In the genomic region with DNA sequence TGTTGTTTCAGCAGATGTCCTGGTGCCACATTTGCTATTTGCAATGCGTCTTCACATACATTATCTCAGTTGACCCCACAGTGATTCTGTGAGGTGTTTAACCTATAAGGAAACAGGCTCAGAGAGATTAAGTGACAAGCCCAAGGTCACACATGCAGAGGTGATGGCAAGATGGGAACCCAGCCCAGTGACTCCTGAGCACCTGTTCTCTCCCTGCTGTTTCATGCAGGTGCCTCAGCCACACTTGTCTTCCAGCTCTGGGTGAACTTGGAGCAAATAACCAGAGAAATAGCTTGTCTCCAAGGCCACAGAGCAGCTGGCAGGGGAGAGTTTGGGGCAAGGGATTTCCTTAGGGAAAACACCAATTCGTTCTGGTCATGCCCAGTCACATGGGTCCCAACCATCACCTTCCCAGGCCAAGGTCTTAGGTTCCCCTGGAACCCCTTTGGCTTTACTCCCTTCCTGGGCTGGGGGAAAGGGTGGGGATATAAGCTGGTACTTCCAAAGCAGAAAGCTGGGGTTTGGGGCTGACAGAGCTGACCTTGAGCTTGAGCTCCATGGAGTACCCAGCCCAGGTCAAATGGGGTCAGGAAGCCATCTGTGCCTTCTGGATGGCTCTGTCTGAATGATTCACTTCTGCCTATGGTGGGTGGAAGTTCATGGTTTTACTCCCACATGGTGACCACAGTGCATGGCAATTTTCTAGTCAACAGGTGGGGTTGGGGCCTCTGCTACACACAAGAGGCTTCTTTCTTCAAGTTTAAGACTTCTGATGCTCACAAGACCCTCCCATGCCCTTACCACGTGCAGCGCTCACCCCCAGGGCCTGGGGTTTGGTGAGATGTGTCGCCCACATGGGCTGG, we compare ENCODE assay signal across 13 cellular contexts. TPM values are rescaled to one million over a fixed set of nuclear protein-coding genes. Genes with fewer than 3 reads are reported as not detected.
DNase-seq lines count a peak whose midpoint lies in the region; ATAC-seq and TF ChIP-seq lines count a peak whose summit lies in the region.
"Had no signal": no experiment of that assay in that cellular context is flagged by ENCODE, and none has a peak within 500 bp of the region (broad histone marks: within the 10 kb centered on the region; RNA-seq: fewer than 3 reads in every experiment).

No MANE protein-coding gene starts in this region.

- no peak overlapping the region for H3K4me3 ChIP-seq in esophagus squamous epithelium
- H3K4me3 ChIP-seq: uterus had no signal

- DNase-seq in activated CD8-positive, alpha-beta T cell treated with anti-CD3 and anti-CD28 coated beads for 36 hours = peak; percentile 90
- DNase-seq in stimulated activated CD4-positive, alpha-beta T cell treated with anti-CD3 and anti-CD28 coated beads, Interleukin-1b, Interleukin-23, amount 100 ng/mL, for 48 hours = peak; percentile 78
- no peak for DNase-seq in substantia nigra (lab: John Stamatoyannopoulos, UW)
- DNase-seq in esophagus squamous epithelium (lab: John Stamatoyannopoulos, UW) = no peak
- DNase-seq: brain microvascular endothelial cell, glutamatergic neuron, occipital lobe, uterus had no signal

- no peak for TF ChIP-seq POLR2A in esophagus squamous epithelium (IDR thresholded peaks at IDR 0.05)

- peaks cover 2 to 14% (median 4%) of the 10 kb centered on the region in 3 donors for H3K4me1 ChIP-seq in esophagus squamous epithelium
- H3K4me1 ChIP-seq: uterus had no signal

- H3K36me3 Mint-ChIP-seq in activated CD8-positive, alpha-beta T cell treated with anti-CD3 and anti-CD28 coated beads for 36 hours (ENCODE audit: low read depth) = peaks cover 8% of the 10 kb centered on the region

- ATAC-seq in GM18867 (IDR thresholded peaks at IDR 0.05; ENCODE audit: unreplicated experiment) (peak; percentile 48), HG02885 (IDR thresholded peaks at IDR 0.05; ENCODE audit: poor library complexity, unreplicated experiment) (peak; percentile 63), HG03196 (IDR thresholded peaks at IDR 0.05; ENCODE audit: unreplicated experiment) (no peak), GM18861 (IDR thresholded peaks at IDR 0.05; ENCODE audit: unreplicated experiment) (no peak)
- peak; percentile 74 for ATAC-seq in activated CD8-positive, alpha-beta T cell treated with anti-CD3 and anti-CD28 coated beads for 36 hours
- ATAC-seq: Panc1 had no signal

- no peaks in the 10 kb centered on the region for H3K9me3 ChIP-seq in esophagus squamous epithelium
- H3K9me3 ChIP-seq: uterus had no signal

- intact Hi-C loops in activated CD8-positive, alpha-beta T cell treated with anti-CD3 and anti-CD28 coated beads for 36 hours (cut with micrococcal nuclease) = no loop called here
- intact Hi-C loops in esophagus squamous epithelium (cut with DNase I) = no loop called here

- H3K4me3 Mint-ChIP-seq in activated CD8-positive, alpha-beta T cell treated with anti-CD3 and anti-CD28 coated beads for 36 hours = no peak overlapping the region

- no peaks in the 10 kb centered on the region for H3K27me3 ChIP-seq in esophagus squamous epithelium
- H3K27me3 ChIP-seq: brain microvascular endothelial cell, uterus had no signal

- POLR2A ChIA-PET in activated CD8-positive, alpha-beta T cell treated with anti-CD3 and anti-CD28 coated beads for 36 hours (lab: Charles Lee) = interaction anchor here (0.8 to 1.6 kb wide), 3 partner anchors 9 to 99 kb away, joined by 3 to 6 read pairs (median 5); no protein-coding TSS in a partner anchor

- WGBS in esophagus squamous epithelium, 2 donors = 79 to 82% methylated on average over 5 of the region's 5 CpGs

- H3K27ac ChIP-seq in substantia nigra (ENCODE audit: low read depth, low read length, poor library complexity, severe bottlenecking) (no peak overlapping the region), esophagus squamous epithelium (no peak overlapping the region)
- H3K27ac ChIP-seq: brain microvascular endothelial cell, uterus had no signal

- peaks cover 57% of the 10 kb centered on the region for H3K4me1 Mint-ChIP-seq in activated CD8-positive, alpha-beta T cell treated with anti-CD3 and anti-CD28 coated beads for 36 hours (ENCODE audit: low read depth)

- H3K27ac Mint-ChIP-seq in activated CD8-positive, alpha-beta T cell treated with anti-CD3 and anti-CD28 coated beads for 36 hours = peak overlapping the region; percentile 87

- TF ChIP-seq CTCF in activated CD8-positive, alpha-beta T cell treated with anti-CD3 and anti-CD28 coated beads for 36 hours (IDR thresholded peaks at IDR 0.05) = no peak
- no peak for TF ChIP-seq CTCF in esophagus squamous epithelium (IDR thresholded peaks at IDR 0.05)

- no peaks in the 10 kb centered on the region for H3K27me3 Mint-ChIP-seq in activated CD8-positive, alpha-beta T cell treated with anti-CD3 and anti-CD28 coated beads for 36 hours

- H3K9me3 Mint-ChIP-seq in activated CD8-positive, alpha-beta T cell treated with anti-CD3 and anti-CD28 coated beads for 36 hours = no peaks in the 10 kb centered on the region

- CTCF ChIA-PET in activated CD8-positive, alpha-beta T cell treated with anti-CD3 and anti-CD28 coated beads for 36 hours (lab: Charles Lee) = interaction anchor here (1.0 to 1.2 kb wide), 2 partner anchors 10 to 19 kb away, joined by 3 to 4 read pairs; no protein-coding TSS in a partner anchor

- H3K36me3 ChIP-seq in esophagus squamous epithelium = no peaks in the 10 kb centered on the region
- H3K36me3 ChIP-seq: brain microvascular endothelial cell, uterus had no signal

RNA-seq across cellular contexts. Expression of gene LIPC, which starts 22.4 kb away (rescaled TPM):
- total RNA-seq in activated CD8-positive, alpha-beta T cell treated with anti-CD3 and anti-CD28 coated beads for 36 hours = 1 to 10 TPM; 1.0 to 1.2 TPM
- 1 to 10 TPM in 1 of 4 donors, under 1 TPM in 2, not detected in 1; 0.27 to 1.1 (median 0.38) TPM for total RNA-seq in esophagus squamous epithelium

Comparison
In these comparisons a context has a peak if more than half of its experiments do, and no peak if none do; other contexts are left out.
1. ATAC-seq: peak in GM18867 (single experiment), HG02885 (single experiment) and activated CD8-positive, alpha-beta T cell treated with anti-CD3 and anti-CD28 coated beads for 36 hours (single experiment); none in HG03196 (single experiment) and GM18861 (single experiment).
2. DNase-seq: peak in activated CD8-positive, alpha-beta T cell treated with anti-CD3 and anti-CD28 coated beads for 36 hours (single experiment) and stimulated activated CD4-positive, alpha-beta T cell treated with anti-CD3 and anti-CD28 coated beads, Interleukin-1b, Interleukin-23, amount 100 ng/mL, for 48 hours (single experiment); none in substantia nigra (0 of 49) and esophagus squamous epithelium (single experiment).